ENCODE assay signal across 8 cellular contexts in the genomic region with DNA sequence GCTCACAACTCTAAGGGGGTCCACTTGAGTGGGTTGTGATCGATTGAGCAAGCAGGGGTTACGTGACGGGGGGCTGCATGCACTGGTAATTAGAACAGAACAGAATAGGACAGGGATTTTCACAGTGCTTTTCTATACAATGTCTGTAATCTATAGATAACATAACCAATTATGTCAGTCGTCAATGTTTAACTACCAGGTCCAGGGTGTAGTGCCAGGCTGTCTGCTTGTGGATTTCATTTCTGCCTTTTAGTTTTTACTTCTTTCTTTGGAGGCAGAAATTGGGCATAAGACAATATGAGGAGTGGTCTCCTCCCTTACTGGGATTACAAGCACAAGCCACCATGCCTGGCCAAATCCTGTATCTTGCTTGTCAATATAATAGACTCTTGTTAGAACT.
DNase-seq lines count a peak whose midpoint lies in the region; ATAC-seq, FAIRE-seq and TF ChIP-seq lines count a peak whose summit lies in the region.
"Not testable (repeated sequence)": the region's sequence is repeated elsewhere in the genome, so short reads cannot be mapped to it uniquely, and the experiment has no call there.

No MANE protein-coding gene starts in this region.

- CTCF ChIA-PET in Calu3 (lab: Charles Lee) = interaction anchor here (0.9 to 1.6 kb wide), 3 partner anchors 9 to 75 kb away, joined by 3 to 5 read pairs (median 3); no protein-coding TSS in a partner anchor
- CTCF ChIA-PET in MCF 10A (lab: Yijun Ruan, JAX) = interaction anchor here (0.5 to 0.6 kb wide), 2 partner anchors 481 to 647 kb away, joined by 3 read pairs; no protein-coding TSS in a partner anchor

- H3K4me2 ChIP-seq in OCI-LY3 (ENCODE audit: low read length) = peak overlapping the region; percentile 12; the same call in 1 of the 2 replicates
- H3K4me2 ChIP-seq in hepatocyte = peak overlapping the region; percentile 52
- not testable (repeated sequence) for H3K4me2 ChIP-seq in osteoblast (ENCODE audit: insufficient read depth, low read length)

- not testable (repeated sequence) for H3K9me2 ChIP-seq in hepatocyte (replicated peaks; ENCODE audit: insufficient read depth)

- H3K36me3 ChIP-seq in OCI-LY3 (replicated peaks; ENCODE audit: low read depth, low read length); endodermal cell (ENCODE audit: control insufficient read depth, insufficient read depth, low read length); hepatocyte (replicated peaks; ENCODE audit: insufficient read depth, low read depth); osteoblast (ENCODE audit: insufficient read depth, low read length); small intestine (ENCODE audit: control insufficient read depth in 2 of 2, insufficient read depth in 2 of 2, low read length in 2 of 2): not testable (repeated sequence)

- H3K27ac Mint-ChIP-seq in Calu3 (ENCODE audit: unreplicated experiment) = peak overlapping the region; percentile 28
- not testable (repeated sequence) for H3K27ac Mint-ChIP-seq in MCF 10A (ENCODE audit: low read depth, unreplicated experiment); endodermal cell

- not testable (repeated sequence) for BruUV-seq in Calu3 (replicated peaks; lab: Mats Ljungman, UMichigan)
- BruUV-seq in MCF 10A (replicated peaks; lab: Mats Ljungman, UMichigan) = TSS peak; percentile 64

- not testable (repeated sequence) for H4K20me1 ChIP-seq in OCI-LY3 (ENCODE audit: insufficient read depth, low read length); hepatocyte (ENCODE audit: insufficient read depth, poor library complexity, severe bottlenecking); osteoblast (ENCODE audit: insufficient read depth, low read length)

- not testable (repeated sequence) for H3K36me3 Mint-ChIP-seq in Calu3 (ENCODE audit: insufficient read depth, unreplicated experiment); MCF 10A (ENCODE audit: insufficient read depth, unreplicated experiment); endodermal cell (ENCODE audit: low read depth)

- POLR2A ChIA-PET in MCF 10A (lab: Yijun Ruan, JAX) = interaction anchor here (0.8 kb wide), 1 partner anchor 64 kb away, joined by 3 read pairs; no protein-coding TSS in a partner anchor

- not testable (repeated sequence) for H3K9ac ChIP-seq in OCI-LY3 (ENCODE audit: low read length); endodermal cell (ENCODE audit: extremely low read depth, low read length, poor library complexity, severe bottlenecking)

- H3K79me2 ChIP-seq in OCI-LY3 (ENCODE audit: low read length); hepatocyte; osteoblast (ENCODE audit: insufficient read depth, low read length): not testable (repeated sequence)

- not testable (repeated sequence) for H3K27me3 ChIP-seq in OCI-LY3 (ENCODE audit: low read depth, low read length); endodermal cell (ENCODE audit: control insufficient read depth, insufficient read depth, low read length, poor library complexity, severe bottlenecking); hepatocyte; osteoblast (ENCODE audit: insufficient read depth, low read length); small intestine (ENCODE audit: control insufficient read depth in 2 of 2, insufficient read depth in 2 of 2, low read length in 2 of 2)

- not testable (repeated sequence) for H2AFZ ChIP-seq in OCI-LY3 (ENCODE audit: low read depth, low read length); hepatocyte; osteoblast (ENCODE audit: low read length)

- not testable (repeated sequence) for H3K27me3 Mint-ChIP-seq in Calu3 (ENCODE audit: unreplicated experiment); MCF 10A (ENCODE audit: insufficient read depth, unreplicated experiment); endodermal cell (ENCODE audit: insufficient read depth)

- H3K9me3 Mint-ChIP-seq in Calu3 (ENCODE audit: low read depth, unreplicated experiment); MCF 10A (ENCODE audit: unreplicated experiment): not testable (repeated sequence)
- peaks cover 43% of the 10 kb centered on the region for H3K9me3 Mint-ChIP-seq in endodermal cell

- TF ChIP-seq CTCF in Calu3 (IDR thresholded peaks at IDR 0.05; ENCODE audit: unreplicated experiment); OCI-LY3 (IDR thresholded peaks at IDR 0.05; ENCODE audit: low read depth, low read length); MCF 10A (IDR thresholded peaks at IDR 0.05; ENCODE audit: unreplicated experiment); endodermal cell (conservative IDR thresholded peaks at IDR 0.05); hepatocyte (IDR thresholded peaks at IDR 0.05; ENCODE audit: poor library complexity); osteoblast (IDR thresholded peaks at IDR 0.05; ENCODE audit: extremely low read depth, low read depth, low read length): not testable (repeated sequence)

- H3K4me3 Mint-ChIP-seq in Calu3 (ENCODE audit: low read depth, unreplicated experiment); MCF 10A (ENCODE audit: unreplicated experiment); endodermal cell: not testable (repeated sequence)

- not testable (repeated sequence) for H3K27ac ChIP-seq in OCI-LY3 (ENCODE audit: low read length); endodermal cell (ENCODE audit: low read depth, low read length); hepatocyte; osteoblast (ENCODE audit: low read depth, low read length); small intestine (ENCODE audit: low read depth in 1 of 2, low read length in 1 of 2)

- H3K9me3 ChIP-seq in OCI-LY3 (ENCODE audit: insufficient read depth, low read length); hepatocyte (ENCODE audit: low read depth); osteoblast (ENCODE audit: low read depth, low read length); small intestine (ENCODE audit: control insufficient read depth, low read depth): not testable (repeated sequence)
- H3K9me3 ChIP-seq in endodermal cell (ENCODE audit: control insufficient read depth, low read length) = peaks cover 43% of the 10 kb centered on the region

- peak; percentile 53 for ATAC-seq in left colon

- H3K4me1 Mint-ChIP-seq in Calu3 (ENCODE audit: low read depth, unreplicated experiment) = peaks cover 53% of the 10 kb centered on the region
- H3K4me1 Mint-ChIP-seq in MCF 10A (ENCODE audit: insufficient read depth, unreplicated experiment); endodermal cell: not testable (repeated sequence)

- not testable (repeated sequence) for FAIRE-seq in small intestine (lab: Jason Lieb, UNC)

- H3K4me3 ChIP-seq in OCI-LY3 (ENCODE audit: low read length); hepatocyte; osteoblast (ENCODE audit: insufficient read depth, low read length); small intestine (ENCODE audit: low read depth in 1 of 2, low read length in 2 of 2): not testable (repeated sequence)
- H3K4me3 ChIP-seq in endodermal cell (ENCODE audit: low read length) = peak overlapping the region; percentile 32

- WGBS in endodermal cell (ENCODE audit: insufficient coverage in 1 of 2, insufficient read length in 1 of 2), 2 experiments = 66% methylated on average over 4 of the region's 4 CpGs; no CpG with 5 or more reads in 1 of the 2 experiments
- WGBS in hepatocyte (ENCODE audit: low lambda C conversion rate, missing lambda C conversion rate) = 60% methylated on average over 4 of the region's 4 CpGs
- 32 to 58% (median 36%) methylated on average over 4 of the region's 4 CpGs for WGBS in small intestine, 3 donors

- H3K4me1 ChIP-seq in OCI-LY3 (ENCODE audit: low read length) = peaks cover 32% of the 10 kb centered on the region
- not testable (repeated sequence) for H3K4me1 ChIP-seq in endodermal cell (ENCODE audit: control insufficient read depth, insufficient read depth, low read length); hepatocyte (ENCODE audit: insufficient read depth); osteoblast (ENCODE audit: insufficient read depth, low read length); small intestine (ENCODE audit: control insufficient read depth in 2 of 2, insufficient read depth in 1 of 2, low read depth in 1 of 2, low read length in 1 of 2)

- intact Hi-C loops in Calu3 (cut with micrococcal nuclease; ENCODE audit: unreplicated experiment) (loop anchor here (5.0 kb wide), 1 partner anchor 441 kb away; no protein-coding TSS in a partner anchor), MCF 10A (cut with micrococcal nuclease) (loop anchor here (2.0 kb wide), 1 partner anchor 242 kb away; a partner anchor contains a TSS)
- intact Hi-C loops in left colon (cut with DNase I, micrococcal nuclease) = not testable (repeated sequence)

- DNase-seq in Calu3; MCF 10A (ENCODE audit: unreplicated experiment); endodermal cell; hepatocyte (ENCODE audit: low spot score); left colon: not testable (repeated sequence)
- DNase-seq in osteoblast (ENCODE audit: insufficient read length, low spot score, missing footprints) (peak; percentile 17), small intestine (peak; percentile 65)
